In the genomic region with DNA sequence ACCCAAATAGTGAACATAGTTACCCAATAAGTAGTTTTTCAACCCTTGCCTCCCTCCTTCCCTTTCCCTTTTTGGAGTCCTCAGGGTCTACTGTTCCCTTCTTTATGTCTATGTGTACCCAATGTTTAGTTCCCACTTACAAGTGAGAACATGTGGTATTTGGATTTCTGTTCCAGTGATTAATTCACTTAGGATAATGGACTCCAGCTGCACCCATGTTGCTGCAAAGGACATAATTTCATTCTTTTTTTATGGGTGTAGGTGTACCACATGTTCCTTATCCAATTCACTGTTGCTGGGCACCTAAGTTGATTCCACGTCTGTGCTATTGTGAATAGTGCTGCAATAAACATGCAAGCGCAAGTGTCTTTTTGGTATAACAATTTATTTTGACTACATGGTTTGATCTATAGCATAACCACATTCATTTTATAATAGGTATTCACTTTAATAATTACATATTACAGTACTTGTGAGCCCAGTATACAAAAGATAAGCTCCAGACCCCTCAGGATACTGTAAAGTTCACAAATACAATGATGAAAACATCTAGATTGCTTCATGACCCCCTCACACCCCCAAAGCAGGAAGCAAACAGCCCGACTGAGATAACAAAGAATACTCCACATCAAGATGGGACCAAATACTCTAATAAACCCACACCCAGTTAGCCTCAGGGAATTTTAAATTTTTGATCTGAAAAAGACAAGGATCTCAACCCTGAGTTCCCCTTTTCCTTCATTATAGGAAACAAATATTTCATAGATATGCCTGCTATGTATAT, we compare ENCODE assay signal across 1 cellular context.
TF ChIP-seq lines count a peak whose summit lies in the region.

No MANE protein-coding gene starts in this region.

TF ChIP-seq in HepG2, 621 proteins besides CTCF, POLR2A, EP300 and RAD21:
- no peak for TF ChIP-seq HNRNPH1 (optimal IDR thresholded peaks at IDR 0.05; ENCODE audit: low read depth, low read length)
